ENCODE assay signal across 14 cellular contexts in the genomic region with DNA sequence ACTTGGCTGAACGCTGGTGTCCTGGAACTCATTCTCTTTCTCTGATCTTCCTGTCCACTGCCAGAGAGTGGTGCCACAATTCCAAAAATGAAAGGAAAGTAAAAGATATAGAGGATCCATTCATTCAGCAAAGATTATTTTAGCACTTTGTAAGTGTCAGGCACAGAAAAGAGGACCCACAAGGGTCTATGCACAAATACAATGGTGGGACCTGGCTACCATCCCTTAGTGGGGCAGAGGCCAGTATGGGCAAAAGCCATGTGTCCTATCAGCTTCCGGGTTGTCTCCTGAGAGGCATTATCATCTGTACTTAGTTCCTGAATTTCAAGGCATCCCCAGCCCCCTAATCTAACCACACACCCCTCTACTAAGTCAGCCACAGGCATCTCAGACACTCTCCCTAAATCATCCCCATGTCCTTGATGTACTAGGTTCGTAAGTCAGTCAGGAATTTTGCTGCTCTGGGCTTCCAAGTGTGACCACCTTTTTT. TPM values are rescaled to one million over a fixed set of nuclear protein-coding genes. Genes with fewer than 3 reads are reported as not detected.
DNase-seq lines count a peak whose midpoint lies in the region; ATAC-seq and TF ChIP-seq lines count a peak whose summit lies in the region.
"Had no signal": no experiment of that assay in that cellular context is flagged by ENCODE, and none has a peak within 500 bp of the region (broad histone marks: within the 10 kb centered on the region; RNA-seq: fewer than 3 reads in every experiment).

No MANE protein-coding gene starts in this region.

- H3K36me3 ChIP-seq in adipocyte (ENCODE audit: control insufficient read depth, insufficient read depth, low read length, severe bottlenecking) (peaks cover under 1% of the 10 kb centered on the region), transverse colon (no peaks in the 10 kb centered on the region)

- 33% methylated on average over 1 to 3 of the region's 3 CpGs for WGBS in transverse colon (ENCODE audit: low coverage in 1 of 2), 2 donors

- peak overlapping the region; percentile 21 for H3K9ac ChIP-seq in adipocyte (ENCODE audit: low read length)

- H3K9me3 ChIP-seq in adipocyte (ENCODE audit: control insufficient read depth, low read length) (no peaks in the 10 kb centered on the region), transverse colon (no peaks in the 10 kb centered on the region)
- H3K9me3 ChIP-seq: psoas muscle, testis had no signal

- TF ChIP-seq CTCF in transverse colon (IDR thresholded peaks at IDR 0.05): no peak

- H3K27me3 Mint-ChIP-seq in activated naive CD8-positive, alpha-beta T cell: no peaks in the 10 kb centered on the region
- no peaks in the 10 kb centered on the region for H3K27me3 Mint-ChIP-seq in activated naive CD8-positive, alpha-beta T cell treated with anti-CD3 and anti-CD28 coated beads, Interleukin-2, amount 50 U/mL, for 24 hours
- H3K27me3 Mint-ChIP-seq: activated CD4-positive, alpha-beta T cell treated with anti-CD3 and anti-CD28 coated beads, Interleukin-2, amount 10 ng/mL, durations not matched to agents 24 days and 14 days had no signal

- ATAC-seq in activated naive CD8-positive, alpha-beta T cell treated with anti-CD3 and anti-CD28 coated beads, Interleukin-2, amount 50 U/mL, for 24 hours: no peak
- ATAC-seq in left lobe of liver (peak; percentile 85), HG03045 (IDR thresholded peaks at IDR 0.05; ENCODE audit: unreplicated experiment) (no peak), HG02938 (IDR thresholded peaks at IDR 0.05; ENCODE audit: unreplicated experiment) (no peak), HG03442 (IDR thresholded peaks at IDR 0.05; ENCODE audit: unreplicated experiment) (no peak)

- TF ChIP-seq POLR2A in transverse colon (IDR thresholded peaks at IDR 0.05): no peak

- H3K27ac ChIP-seq in transverse colon: peak overlapping the region; percentile 79 to 89 (median 87)
- H3K27ac ChIP-seq: psoas muscle had no signal

- H3K4me1 ChIP-seq in adipocyte (ENCODE audit: control insufficient read depth, insufficient read depth, low read length) (peaks cover 19% of the 10 kb centered on the region), transverse colon (peaks cover 0 to 40% (median 21%) of the 10 kb centered on the region in 4 donors)
- H3K4me1 ChIP-seq: psoas muscle had no signal

- TF ChIP-seq EP300 in transverse colon (IDR thresholded peaks at IDR 0.05; ENCODE audit: low read depth): no peak

- intact Hi-C loops in transverse colon (cut with DNase I; ENCODE audit: low total_unique reads): no loop called here

- H3K27ac Mint-ChIP-seq in activated naive CD8-positive, alpha-beta T cell: peak overlapping the region; percentile 11
- H3K27ac Mint-ChIP-seq in activated naive CD8-positive, alpha-beta T cell treated with anti-CD3 and anti-CD28 coated beads, Interleukin-2, amount 50 U/mL, for 24 hours: no peak overlapping the region
- H3K27ac Mint-ChIP-seq: activated CD4-positive, alpha-beta T cell treated with anti-CD3 and anti-CD28 coated beads, Interleukin-2, amount 10 ng/mL, durations not matched to agents 24 days and 14 days had no signal

- H3K4me3 ChIP-seq in adipocyte (ENCODE audit: low read length) (no peak overlapping the region), transverse colon (peak overlapping the region in 3 of 4 donors; percentile 33 to 46 (median 40))
- H3K4me3 ChIP-seq: psoas muscle, SK-N-MC, testis had no signal

- H3K27me3 ChIP-seq in adipocyte (replicated peaks; ENCODE audit: control insufficient read depth, insufficient read depth, low read length): no peaks in the 10 kb centered on the region
- H3K27me3 ChIP-seq in transverse colon: no peaks in the 10 kb centered on the region
- H3K27me3 ChIP-seq: testis had no signal

- H3K4me1 Mint-ChIP-seq in activated naive CD8-positive, alpha-beta T cell (ENCODE audit: low read depth): peaks cover 17% of the 10 kb centered on the region
- H3K4me1 Mint-ChIP-seq in activated naive CD8-positive, alpha-beta T cell treated with anti-CD3 and anti-CD28 coated beads, Interleukin-2, amount 50 U/mL, for 24 hours: peaks cover 13% of the 10 kb centered on the region

- in situ Hi-C loops in transverse colon (cut with MboI; ENCODE audit: low pct_ligation_motif_present in 1 of 4, low pct_unique_long_range_greater_than_20kb in 1 of 4, low sequenced_read_pairs in 3 of 4): no loop called here

- H3K36me3 Mint-ChIP-seq in activated naive CD8-positive, alpha-beta T cell: no peaks in the 10 kb centered on the region
- peaks cover 2% of the 10 kb centered on the region for H3K36me3 Mint-ChIP-seq in activated naive CD8-positive, alpha-beta T cell treated with anti-CD3 and anti-CD28 coated beads, Interleukin-2, amount 50 U/mL, for 24 hours (ENCODE audit: low read depth)

- no peaks in the 10 kb centered on the region for H3K9me3 Mint-ChIP-seq in activated naive CD8-positive, alpha-beta T cell (ENCODE audit: low read depth)
- H3K9me3 Mint-ChIP-seq in activated naive CD8-positive, alpha-beta T cell treated with anti-CD3 and anti-CD28 coated beads, Interleukin-2, amount 50 U/mL, for 24 hours: no peaks in the 10 kb centered on the region
- H3K9me3 Mint-ChIP-seq: activated CD4-positive, alpha-beta T cell treated with anti-CD3 and anti-CD28 coated beads, Interleukin-2, amount 10 ng/mL, durations not matched to agents 24 days and 14 days had no signal

- H3K4me3 Mint-ChIP-seq in activated naive CD8-positive, alpha-beta T cell: no peak overlapping the region
- no peak overlapping the region for H3K4me3 Mint-ChIP-seq in activated naive CD8-positive, alpha-beta T cell treated with anti-CD3 and anti-CD28 coated beads, Interleukin-2, amount 50 U/mL, for 24 hours
- H3K4me3 Mint-ChIP-seq: activated CD4-positive, alpha-beta T cell treated with anti-CD3 and anti-CD28 coated beads, Interleukin-2, amount 10 ng/mL, durations not matched to agents 24 days and 14 days had no signal

- no peak for DNase-seq in activated naive CD8-positive, alpha-beta T cell treated with anti-CD3 and anti-CD28 coated beads, Interleukin-2, amount 50 U/mL, for 24 hours
- DNase-seq in adipocyte (ENCODE audit: low read depth): no peak
- DNase-seq in left lobe of liver (ENCODE audit: low spot score): no peak
- peak; percentile 44 for DNase-seq in transverse colon
- DNase-seq: activated CD4-positive, alpha-beta T cell treated with anti-CD3 and anti-CD28 coated beads, Interleukin-2, amount 10 ng/mL, durations not matched to agents 24 days and 14 days; DMS79 treated with DMSO at 0.1 percent for 48 hours; NCI-H748 treated with DMSO at 0.1 percent for 48 hours; psoas muscle; testis had no signal

RNA-seq across cellular contexts. Expression of gene SSR2, which starts 19.0 kb away (rescaled TPM):
- total RNA-seq in left lobe of liver: 95.6 TPM
- total RNA-seq in transverse colon: 100 to 1,000 TPM in 2 of 4 donors, 10 to 100 TPM in 2; 51.2 to 275 (median 168) TPM

RNA-seq across cellular contexts. Expression of gene ARHGEF2, which starts 23.4 kb away (rescaled TPM):
- total RNA-seq in left lobe of liver: 6.5 TPM
- 100 to 1,000 TPM; 107 to 244 (median 169) TPM for total RNA-seq in transverse colon

RNA-seq across cellular contexts. Expression of gene UBQLN4, which starts 51.9 kb away (rescaled TPM):
- total RNA-seq in left lobe of liver (21.2 TPM), transverse colon (10 to 100 TPM in 3 of 4 donors, 1 to 10 TPM in 1; 7.9 to 21.3 (median 16.1) TPM)

RNA-seq across cellular contexts. Expression of gene LAMTOR2, which starts 52.9 kb away (rescaled TPM):
- total RNA-seq in left lobe of liver (66.6 TPM), transverse colon (10 to 100 TPM; 20.9 to 70.9 (median 47.5) TPM)

RNA-seq across cellular contexts. Expression of gene RAB25, which starts 59.2 kb away (rescaled TPM):
- total RNA-seq in left lobe of liver (1.7 TPM), transverse colon (100 to 1,000 TPM; 140 to 213 (median 174) TPM)
- total RNA-seq: activated CD4-positive, alpha-beta T cell treated with anti-CD3 and anti-CD28 coated beads, Interleukin-2, amount 10 ng/mL, durations not matched to agents 24 days and 14 days; psoas muscle had no signal

Comparison
In these comparisons a context has a peak if more than half of its experiments do, and no peak if none do; other contexts are left out.
1. RNA of gene ARHGEF2, which starts 23.4 kb away (total RNA-seq): 107 to 244 TPM in transverse colon; 6.5 TPM in left lobe of liver (single experiment); every median in the first group is over 10 times any median in the second.